In the genomic region with DNA sequence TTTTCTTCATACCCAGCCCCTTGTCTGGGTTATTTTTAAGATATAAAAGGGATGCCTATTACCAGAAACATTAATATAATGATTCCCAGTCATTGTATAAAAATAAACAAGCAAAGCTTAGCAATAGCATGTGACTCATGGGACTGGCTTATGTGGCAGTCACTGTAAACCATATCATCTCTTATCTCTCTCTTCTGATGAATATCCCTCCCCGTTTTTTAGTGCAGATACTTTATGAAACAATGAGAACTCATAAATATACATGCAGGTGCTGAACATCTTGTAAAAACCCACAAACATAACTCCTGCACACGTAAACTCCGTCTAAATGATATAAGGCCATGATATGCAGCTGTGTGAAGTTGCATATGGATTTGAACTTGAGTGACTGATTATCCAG, we compare ENCODE assay signal across 21 cellular contexts.
DNase-seq lines count a peak whose midpoint lies in the region; ATAC-seq and TF ChIP-seq lines count a peak whose summit lies in the region.
"Had no signal": no experiment of that assay in that cellular context is flagged by ENCODE, and none has a peak within 500 bp of the region (broad histone marks: within the 10 kb centered on the region; RNA-seq: fewer than 3 reads in every experiment).

No MANE protein-coding gene starts in this region.

- H2AK5ac ChIP-seq in mesenchymal stem cell (ENCODE audit: low read length, severe bottlenecking) = no peak overlapping the region

- DNase-seq in amniotic epithelial cell (ENCODE audit: low read depth) (peak; percentile 94), mesenchymal stem cell (peak; percentile 69), left lung (no peak), kidney tubule cell (ENCODE audit: low spot score) (no peak)
- DNase-seq: activated CD4-positive, alpha-beta T cell treated with anti-CD3 and anti-CD28 coated beads, Interleukin-2, amount 50 U/mL, for 4 hours; activated T-cell treated with anti-CD3 and anti-CD28 coated beads, Interleukin-2, amount 50 U/mL, for 1 hour; Calu3; effector CD4-positive, alpha-beta T cell; NCI-H1436; NCI-H345; occipital lobe; stimulated activated CD4-positive, alpha-beta T cell treated with anti-CD3 and anti-CD28 coated beads, Interleukin-4, amount 100 ng/mL, for 24 hours; trophoblast cell had no signal

- no peak overlapping the region for H3K23ac ChIP-seq in mesenchymal stem cell (ENCODE audit: low read length in 2 of 2)

- H3K4ac ChIP-seq in mesenchymal stem cell (ENCODE audit: low read depth in 1 of 2, low read length in 2 of 2) = no peak overlapping the region

- H3K9me3 ChIP-seq in BLaER1 (no peaks in the 10 kb centered on the region), KOPT-K1 (ENCODE audit: insufficient read depth, low read length, poor library complexity, severe bottlenecking) (no peaks in the 10 kb centered on the region), mesenchymal stem cell (ENCODE audit: control insufficient read depth, low read length) (no peaks in the 10 kb centered on the region), left lung (no peaks in the 10 kb centered on the region)
- H3K9me3 ChIP-seq: breast epithelium had no signal

- H4K91ac ChIP-seq in mesenchymal stem cell (ENCODE audit: low read length) = no peak overlapping the region

- peak overlapping the region; percentile 86 for H3K4me2 ChIP-seq in BLaER1
- no peak overlapping the region for H3K4me2 ChIP-seq in mesenchymal stem cell (ENCODE audit: low read length, poor library complexity, severe bottlenecking)

- H3K36me3 ChIP-seq in BLaER1 = peaks cover 41% of the 10 kb centered on the region
- H3K36me3 ChIP-seq in KOPT-K1 (ENCODE audit: insufficient read depth, low read length) = peaks cover 13% of the 10 kb centered on the region; the same call in 1 of the 2 replicates
- no peaks in the 10 kb centered on the region for H3K36me3 ChIP-seq in mesenchymal stem cell (ENCODE audit: control insufficient read depth in 1 of 2, insufficient read depth in 2 of 2, low read depth in 1 of 2, low read length in 2 of 2)
- peaks cover 0 to 10% of the 10 kb centered on the region in 2 donors for H3K36me3 ChIP-seq in left lung
- H3K36me3 ChIP-seq: breast epithelium had no signal

- H3K4me1 ChIP-seq in BLaER1 (peaks cover 98% of the 10 kb centered on the region), mesenchymal stem cell (ENCODE audit: control insufficient read depth, insufficient read depth, low read depth, low read length) (peaks cover 10% of the 10 kb centered on the region), left lung (peaks cover 6 to 46% of the 10 kb centered on the region in 2 donors)

- H3K18ac ChIP-seq in mesenchymal stem cell (ENCODE audit: low read depth in 1 of 2, low read length in 2 of 2) = no peak overlapping the region

- no peak for ATAC-seq in HG02588 (IDR thresholded peaks at IDR 0.05; ENCODE audit: unreplicated experiment)
- ATAC-seq in left lung = no peak
- no peak for ATAC-seq in GM18502 (IDR thresholded peaks at IDR 0.05; ENCODE audit: poor library complexity, unreplicated experiment)
- ATAC-seq: activated naive CD4-positive, alpha-beta T cell treated with anti-CD3 and anti-CD28 coated beads, Interleukin-2, amount 50 U/mL, for 72 hours; K562 had no signal

- no peak overlapping the region for H2AFZ ChIP-seq in mesenchymal stem cell (ENCODE audit: low read depth, low read length)

- H3K27ac ChIP-seq in BLaER1 (peak overlapping the region; percentile 93), KOPT-K1 (ENCODE audit: low read depth, low read length, poor library complexity, severe bottlenecking) (peak overlapping the region; percentile 57), mesenchymal stem cell (ENCODE audit: low read length, poor library complexity, severe bottlenecking) (no peak overlapping the region), left lung (peak overlapping the region in 1 of 2 donors; percentile 30)
- H3K27ac ChIP-seq: breast epithelium, SK-N-MC had no signal

- no peak overlapping the region for H3K4me3 ChIP-seq in BLaER1
- H3K4me3 ChIP-seq in mesenchymal stem cell (ENCODE audit: insufficient read depth in 1 of 2, low read depth in 1 of 2, low read length in 2 of 2) = no peak overlapping the region
- H3K4me3 ChIP-seq in left lung = no peak overlapping the region
- H3K4me3 ChIP-seq: breast epithelium, K562, SK-N-MC had no signal

- 0% methylated on average over 3 of the region's 3 CpGs for WGBS in mesenchymal stem cell

- no peak overlapping the region for H3K14ac ChIP-seq in mesenchymal stem cell (ENCODE audit: low read length in 2 of 2)

- intact Hi-C loops in left lung (cut with DNase I) = loop anchor here in 1 of 2 donors (10.0 kb wide), 1 partner anchor 154 kb away; a partner anchor contains a TSS

- no peaks in the 10 kb centered on the region for H3K79me1 ChIP-seq in mesenchymal stem cell (replicated peaks; ENCODE audit: low read length, poor library complexity, severe bottlenecking)

- no peak overlapping the region for H2BK5ac ChIP-seq in mesenchymal stem cell (ENCODE audit: low read depth, low read length, poor library complexity, severe bottlenecking)

- H2BK120ac ChIP-seq in mesenchymal stem cell (ENCODE audit: low read depth, low read length) = no peak overlapping the region

- no peaks in the 10 kb centered on the region for H4K20me1 ChIP-seq in BLaER1

- no peak overlapping the region for H2BK15ac ChIP-seq in mesenchymal stem cell (ENCODE audit: low read depth, poor library complexity, severe bottlenecking)

- no peak overlapping the region for H4K8ac ChIP-seq in mesenchymal stem cell (ENCODE audit: low read length)

- H3K9ac ChIP-seq in BLaER1 (peak overlapping the region; percentile 33; the same call in 1 of the 2 replicates), mesenchymal stem cell (ENCODE audit: low read length) (no peak overlapping the region)

- TF ChIP-seq CTCF in left lung (IDR thresholded peaks at IDR 0.05) = no peak

- H3K27me3 ChIP-seq in BLaER1 (no peaks in the 10 kb centered on the region), mesenchymal stem cell (ENCODE audit: control insufficient read depth in 1 of 2, insufficient read depth in 1 of 2, low read length in 2 of 2) (no peaks in the 10 kb centered on the region), left lung (no peaks in the 10 kb centered on the region)
- H3K27me3 ChIP-seq: breast epithelium had no signal

- H2BK12ac ChIP-seq in mesenchymal stem cell (ENCODE audit: low read length in 2 of 2) = no peak overlapping the region

Comparison
In these comparisons a context has a peak if more than half of its experiments do, and no peak if none do; other contexts are left out.
1. DNase-seq: peak in amniotic epithelial cell (single experiment) and mesenchymal stem cell (single experiment); none in left lung (0 of 2) and kidney tubule cell (single experiment).